ENCODE assay signal across 14 cellular contexts in genomic region chr3:195263925-195264575, GRCh38. TPM values are rescaled to one million over a fixed set of nuclear protein-coding genes. Genes with fewer than 3 reads are reported as not detected.
DNase-seq lines count a peak whose midpoint lies in the region; ATAC-seq and TF ChIP-seq lines count a peak whose summit lies in the region.
"Had no signal": no experiment of that assay in that cellular context is flagged by ENCODE, and none has a peak within 500 bp of the region (broad histone marks: within the 10 kb centered on the region; RNA-seq: fewer than 3 reads in every experiment).

No MANE protein-coding gene starts in this region.

- peak overlapping the region; percentile 15; the same call in 1 of the 2 replicates for H3K27ac ChIP-seq in RWPE1
- peak overlapping the region; percentile 75 for H3K27ac ChIP-seq in neutrophil
- H3K27ac ChIP-seq: 22Rv1, BLaER1 had no signal

- peak overlapping the region in 1 of 2 experiments; percentile 41 for H3K4me3 ChIP-seq in neutrophil (ENCODE audit: low read depth in 1 of 2, low read length in 1 of 2)
- H3K4me3 ChIP-seq: BLaER1, GM23338 had no signal

- H3K4me3 Mint-ChIP-seq in activated CD4-positive, alpha-beta T cell treated with anti-CD3 and anti-CD28 coated beads, Interleukin-2, amount 10 ng/mL, durations not matched to agents 24 days and 14 days: no peak overlapping the region
- H3K4me3 Mint-ChIP-seq in dendritic cell treated with granulocyte-macrophage colony-stimulating factor and Interleukin-4, amounts not matched to agents 40 ng/mL and 50 ng/mL, for 4 days: no peak overlapping the region
- no peak overlapping the region for H3K4me3 Mint-ChIP-seq in type B pancreatic cell
- H3K4me3 Mint-ChIP-seq: GM23338 had no signal

- no peaks in the 10 kb centered on the region for H3K9me3 Mint-ChIP-seq in activated CD4-positive, alpha-beta T cell treated with anti-CD3 and anti-CD28 coated beads, Interleukin-2, amount 10 ng/mL, durations not matched to agents 24 days and 14 days
- no peaks in the 10 kb centered on the region for H3K9me3 Mint-ChIP-seq in dendritic cell treated with granulocyte-macrophage colony-stimulating factor and Interleukin-4, amounts not matched to agents 40 ng/mL and 50 ng/mL, for 4 days
- H3K9me3 Mint-ChIP-seq in type B pancreatic cell: no peaks in the 10 kb centered on the region
- H3K9me3 Mint-ChIP-seq: GM23338 had no signal

- H3K4me1 Mint-ChIP-seq in activated CD4-positive, alpha-beta T cell treated with anti-CD3 and anti-CD28 coated beads, Interleukin-2, amount 10 ng/mL, durations not matched to agents 24 days and 14 days: peaks cover 19% of the 10 kb centered on the region
- peaks cover 76% of the 10 kb centered on the region for H3K4me1 Mint-ChIP-seq in dendritic cell treated with granulocyte-macrophage colony-stimulating factor and Interleukin-4, amounts not matched to agents 40 ng/mL and 50 ng/mL, for 4 days (ENCODE audit: low read depth)
- H3K4me1 Mint-ChIP-seq in type B pancreatic cell (ENCODE audit: unreplicated experiment): peaks cover 26% of the 10 kb centered on the region

- CTCF ChIA-PET in RWPE1 (lab: Yijun Ruan, JAX): interaction anchor here (0.6 kb wide), 1 partner anchor 594 kb away, joined by 3 read pairs; no protein-coding TSS in a partner anchor

- H3K27ac Mint-ChIP-seq in activated CD4-positive, alpha-beta T cell treated with anti-CD3 and anti-CD28 coated beads, Interleukin-2, amount 10 ng/mL, durations not matched to agents 24 days and 14 days: no peak overlapping the region
- H3K27ac Mint-ChIP-seq in dendritic cell treated with granulocyte-macrophage colony-stimulating factor and Interleukin-4, amounts not matched to agents 40 ng/mL and 50 ng/mL, for 4 days: peak overlapping the region; percentile 50
- no peak overlapping the region for H3K27ac Mint-ChIP-seq in type B pancreatic cell
- H3K27ac Mint-ChIP-seq: GM23338 had no signal

- H3K9me3 ChIP-seq in neutrophil: no peaks in the 10 kb centered on the region
- H3K9me3 ChIP-seq: BLaER1 had no signal

- intact Hi-C loops in activated CD4-positive, alpha-beta T cell treated with anti-CD3 and anti-CD28 coated beads, Interleukin-2, amount 10 ng/mL, durations not matched to agents 24 days and 14 days (cut with micrococcal nuclease): loop anchor here (5.0 kb wide), 1 partner anchor 117 kb away; no protein-coding TSS in a partner anchor
- intact Hi-C loops in dendritic cell treated with granulocyte-macrophage colony-stimulating factor and Interleukin-4, amounts not matched to agents 40 ng/mL and 50 ng/mL, for 4 days (cut with micrococcal nuclease): loop anchor here (5.0 kb wide), 2 partner anchors 152 to 262 kb away; no protein-coding TSS in a partner anchor

- TF ChIP-seq CTCF in RWPE1 (conservative IDR thresholded peaks at IDR 0.05; ENCODE audit: low read depth) (no peak), neutrophil (IDR thresholded peaks at IDR 0.05) (no peak), type B pancreatic cell (conservative IDR thresholded peaks at IDR 0.05) (no peak), omental fat pad (IDR thresholded peaks at IDR 0.05) (no peak)

- peaks cover 13% of the 10 kb centered on the region for H3K36me3 Mint-ChIP-seq in activated CD4-positive, alpha-beta T cell treated with anti-CD3 and anti-CD28 coated beads, Interleukin-2, amount 10 ng/mL, durations not matched to agents 24 days and 14 days (ENCODE audit: low read depth)
- H3K36me3 Mint-ChIP-seq in dendritic cell treated with granulocyte-macrophage colony-stimulating factor and Interleukin-4, amounts not matched to agents 40 ng/mL and 50 ng/mL, for 4 days (ENCODE audit: low read depth): peaks cover 68% of the 10 kb centered on the region
- peaks cover 14% of the 10 kb centered on the region for H3K36me3 Mint-ChIP-seq in type B pancreatic cell

- ATAC-seq in omental fat pad (ENCODE audit: low FRiP score): no peak
- ATAC-seq: GM23338 had no signal

- DNase-seq in activated CD4-positive, alpha-beta T cell treated with anti-CD3 and anti-CD28 coated beads, Interleukin-2, amount 10 ng/mL, durations not matched to agents 24 days and 14 days: peak; percentile 47
- no peak for DNase-seq in activated CD4-positive, alpha-beta T cell treated with anti-CD3 and anti-CD28 coated beads, Interleukin-2, amount 50 U/mL, for 4 hours
- DNase-seq in RWPE1 (ENCODE audit: low spot score) (no peak), type B pancreatic cell (ENCODE audit: extremely low spot score, unreplicated experiment) (no peak), NCI-H2081 treated with DMSO at 0.1 percent for 48 hours (lab: John Stamatoyannopoulos, UW) (no peak), omental fat pad (ENCODE audit: low spot score) (no peak)
- DNase-seq: NCI-H1417, NCI-H1930, NCI-H510A treated with DMSO at 0.1 percent for 48 hours had no signal

- POLR2A ChIA-PET in RWPE1 (lab: Yijun Ruan, JAX; ENCODE audit: low non-redundant PET): interaction anchor here (0.6 kb wide), 1 partner anchor 11 kb away, joined by 10 read pairs; no protein-coding TSS in a partner anchor

- no peaks in the 10 kb centered on the region for H3K36me3 ChIP-seq in neutrophil

- H3K4me1 ChIP-seq in neutrophil (ENCODE audit: control insufficient read depth in 1 of 2, insufficient read depth in 1 of 2, low read depth in 1 of 2, low read length in 1 of 2): peaks cover 53 to 55% of the 10 kb centered on the region in 2 experiments

- H3K27me3 ChIP-seq in neutrophil: no peaks in the 10 kb centered on the region
- H3K27me3 ChIP-seq: BLaER1 had no signal

- H3K27me3 Mint-ChIP-seq in activated CD4-positive, alpha-beta T cell treated with anti-CD3 and anti-CD28 coated beads, Interleukin-2, amount 10 ng/mL, durations not matched to agents 24 days and 14 days: no peaks in the 10 kb centered on the region
- H3K27me3 Mint-ChIP-seq in dendritic cell treated with granulocyte-macrophage colony-stimulating factor and Interleukin-4, amounts not matched to agents 40 ng/mL and 50 ng/mL, for 4 days: no peaks in the 10 kb centered on the region
- no peaks in the 10 kb centered on the region for H3K27me3 Mint-ChIP-seq in type B pancreatic cell

RNA-seq across cellular contexts. Expression of gene XXYLT1, which starts 6.9 kb away (rescaled TPM):
- total RNA-seq in activated CD4-positive, alpha-beta T cell treated with anti-CD3 and anti-CD28 coated beads, Interleukin-2, amount 10 ng/mL, durations not matched to agents 24 days and 14 days: 14.5 and 17.4 TPM in 2 replicates
- total RNA-seq in type B pancreatic cell (ENCODE audit: low replicate concordance) (10.4 and 27.0 TPM in 2 replicates), omental fat pad (10 to 100 TPM in 1 of 4 donors, 1 to 10 TPM in 3; 6.0 to 16.1 (median 9.6) TPM)
